Comparison of ENCODE assay signal across 22 cellular contexts in genomic region chr15:66950114-66950513, GRCh38.
DNase-seq lines count a peak whose midpoint lies in the region; ATAC-seq, FAIRE-seq and TF ChIP-seq lines count a peak whose summit lies in the region.
"Had no signal": no experiment of that assay in that cellular context is flagged by ENCODE, and none has a peak within 500 bp of the region (broad histone marks: within the 10 kb centered on the region; RNA-seq: fewer than 3 reads in every experiment).

No MANE protein-coding gene starts in this region.

- H3K9me3 Mint-ChIP-seq in endothelial cell (ENCODE audit: unreplicated experiment) = no peaks in the 10 kb centered on the region
- H3K9me3 Mint-ChIP-seq: CD4-positive, CD25-positive, alpha-beta regulatory T cell; CD8-positive, alpha-beta memory T cell had no signal

- no peak overlapping the region for H3K4me3 Mint-ChIP-seq in endothelial cell (ENCODE audit: unreplicated experiment)
- H3K4me3 Mint-ChIP-seq: CD14-positive monocyte; CD4-positive, alpha-beta memory T cell; CD4-positive, CD25-positive, alpha-beta regulatory T cell; CD8-positive, alpha-beta memory T cell had no signal

- CTCF ChIA-PET in A549 (lab: Yijun Ruan, JAX) = interaction anchor here (0.6 to 9.2 kb wide), 8 partner anchors 16 to 706 kb away, joined by 3 to 115 read pairs (median 4); partner anchors contain the start of gene SMAD3

- H3K27me3 ChIP-seq in BLaER1 treated with 17β-estradiol and CSF1 and Interleukin-3, amounts not matched to agents 10 nM and 100 nM = no peaks in the 10 kb centered on the region
- no peaks in the 10 kb centered on the region for H3K27me3 ChIP-seq in neuronal stem cell (ENCODE audit: control insufficient read depth in 3 of 3, insufficient read depth in 3 of 3, low read depth in 1 of 3, low read length in 3 of 3)
- H3K27me3 ChIP-seq in dorsolateral prefrontal cortex = peaks cover 0 to 3% (median 0%) of the 10 kb centered on the region in 45 donors
- H3K27me3 ChIP-seq: BE2C had no signal

- H2BK12ac ChIP-seq in neuronal stem cell (ENCODE audit: low read length) = no peak overlapping the region

- no peaks in the 10 kb centered on the region for H3K36me3 ChIP-seq in BLaER1 treated with 17β-estradiol and CSF1 and Interleukin-3, amounts not matched to agents 10 nM and 100 nM
- no peaks in the 10 kb centered on the region for H3K36me3 ChIP-seq in neuronal stem cell (replicated peaks in 1 of 2; ENCODE audit: control insufficient read depth in 2 of 2, insufficient read depth in 2 of 2, low read length in 2 of 2)
- H3K36me3 ChIP-seq: BE2C had no signal

- no peak for DNase-seq in A549 (ENCODE audit: low read depth in 1 of 2, low spot score in 1 of 2)
- DNase-seq in NCI-H69 (lab: John Stamatoyannopoulos, UW) = peak; percentile 17
- DNase-seq in neuronal stem cell (ENCODE audit: low spot score) = no peak
- no peak for DNase-seq in DMS 273 treated with DMSO at 0.1 percent for 48 hours (lab: John Stamatoyannopoulos, UW)
- no peak for DNase-seq in iPS-NIHi7 (ENCODE audit: extremely low spot score)
- no peak for DNase-seq in dorsolateral prefrontal cortex
- DNase-seq in endothelial cell (ENCODE audit: low spot score) = no peak
- DNase-seq: ACHN; BE2C; C1 segment of cervical spinal cord; CD4-positive, alpha-beta memory T cell; CD4-positive, CD25-positive, alpha-beta regulatory T cell; CD8-positive, alpha-beta memory T cell; COR-L47; DMS79 treated with DMSO at 0.1 percent for 48 hours; GF-D8 had no signal

- H2BK5ac ChIP-seq in neuronal stem cell (ENCODE audit: low read length) = no peak overlapping the region

- H3K4me1 Mint-ChIP-seq in endothelial cell (ENCODE audit: unreplicated experiment) = no peaks in the 10 kb centered on the region

- intact Hi-C loops in dorsolateral prefrontal cortex (cut with DNase I) = no loop called here

- no peak overlapping the region for H3K4me2 ChIP-seq in A549
- H3K4me2 ChIP-seq in BLaER1 treated with 17β-estradiol and CSF1 and Interleukin-3, amounts not matched to agents 10 nM and 100 nM = peak overlapping the region in 8 of 11 experiments; percentile 17 to 87 (median 41); a peak in 14 of 22 replicates
- H3K4me2 ChIP-seq in neuronal stem cell (ENCODE audit: insufficient read depth, low read length, poor library complexity, severe bottlenecking) = no peak overlapping the region

- H3K4me1 ChIP-seq in A549 (peaks cover 29% of the 10 kb centered on the region), neuronal stem cell (ENCODE audit: control insufficient read depth in 2 of 2, insufficient read depth in 1 of 2, low read depth in 1 of 2, low read length in 2 of 2) (no peaks in the 10 kb centered on the region)
- peaks cover 9 to 78% (median 41%) of the 10 kb centered on the region in 10 experiments; a peak in 19 of 20 replicates for H3K4me1 ChIP-seq in BLaER1 treated with 17β-estradiol and CSF1 and Interleukin-3, amounts not matched to agents 10 nM and 100 nM
- H3K4me1 ChIP-seq: BE2C had no signal

- H3K9me3 ChIP-seq in A549 (no peaks in the 10 kb centered on the region), neuronal stem cell (replicated peaks in 1 of 2; ENCODE audit: control insufficient read depth in 2 of 2, insufficient read depth in 1 of 2, low read depth in 1 of 2, low read length in 2 of 2) (no peaks in the 10 kb centered on the region)
- no peaks in the 10 kb centered on the region for H3K9me3 ChIP-seq in BLaER1 treated with 17β-estradiol and CSF1 and Interleukin-3, amounts not matched to agents 10 nM and 100 nM (replicated peaks in 1 of 11)
- H3K9me3 ChIP-seq: BE2C had no signal

- H3K14ac ChIP-seq in neuronal stem cell (ENCODE audit: low read length) = no peak overlapping the region

- no peak for TF ChIP-seq RAD21 in A549 (conservative IDR thresholded peaks at IDR 0.05 in 1 of 2, IDR thresholded peaks at IDR 0.05 in 1 of 2)

- no peak for FAIRE-seq in A549 (lab: Jason Lieb, UNC)
- FAIRE-seq: G401.6, GM12891, GM19239 had no signal

- ATAC-seq in A549 = no peak

- H4K20me1 ChIP-seq in BLaER1 treated with 17β-estradiol and CSF1 and Interleukin-3, amounts not matched to agents 10 nM and 100 nM = no peaks in the 10 kb centered on the region

- H3K4me3 ChIP-seq in A549 (no peak overlapping the region), neuronal stem cell (ENCODE audit: low read length in 2 of 2) (no peak overlapping the region), dorsolateral prefrontal cortex (no peak overlapping the region)
- no peak overlapping the region for H3K4me3 ChIP-seq in BLaER1 treated with 17β-estradiol and CSF1 and Interleukin-3, amounts not matched to agents 10 nM and 100 nM

- H2BK120ac ChIP-seq in neuronal stem cell (ENCODE audit: low read depth, low read length) = no peak overlapping the region

- no peak overlapping the region for H2AFZ ChIP-seq in neuronal stem cell (ENCODE audit: low read length)

- no peak for TF ChIP-seq POLR2A in A549 (IDR thresholded peaks at IDR 0.05; ENCODE audit: low read length)

- POLR2A ChIA-PET in A549 (lab: Yijun Ruan, JAX) = no interaction called here

- peak overlapping the region; percentile 2 to 42; a peak in 4 of 6 replicates for H3K27ac ChIP-seq in A549
- no peak overlapping the region; a peak in 1 of 22 replicates for H3K27ac ChIP-seq in BLaER1 treated with 17β-estradiol and CSF1 and Interleukin-3, amounts not matched to agents 10 nM and 100 nM
- H3K27ac ChIP-seq in neuronal stem cell (replicated peaks; ENCODE audit: low read length) = no peak overlapping the region
- H3K27ac ChIP-seq in dorsolateral prefrontal cortex = no peak overlapping the region
- H3K27ac ChIP-seq: 22Rv1 had no signal

- H3K4ac ChIP-seq in neuronal stem cell (ENCODE audit: low read length) = no peak overlapping the region

- H3K79me1 ChIP-seq in neuronal stem cell (ENCODE audit: low read depth, low read length) = peaks cover 2% of the 10 kb centered on the region

- no peak overlapping the region for H4K91ac ChIP-seq in neuronal stem cell (ENCODE audit: low read depth, low read length, poor library complexity)

- no peaks in the 10 kb centered on the region for H3K36me3 Mint-ChIP-seq in endothelial cell (ENCODE audit: low read depth, unreplicated experiment)
- H3K36me3 Mint-ChIP-seq: CD14-positive monocyte; CD4-positive, alpha-beta memory T cell; CD4-positive, CD25-positive, alpha-beta regulatory T cell; CD8-positive, alpha-beta memory T cell had no signal

- no peaks in the 10 kb centered on the region for H3K27me3 Mint-ChIP-seq in endothelial cell (ENCODE audit: unreplicated experiment)
- H3K27me3 Mint-ChIP-seq: CD4-positive, alpha-beta memory T cell had no signal

- no peak overlapping the region for H3K27ac Mint-ChIP-seq in endothelial cell (ENCODE audit: unreplicated experiment)
- H3K27ac Mint-ChIP-seq: CD4-positive, alpha-beta memory T cell had no signal

- no peak overlapping the region for H2AK5ac ChIP-seq in neuronal stem cell (ENCODE audit: low read depth, low read length)

- peak overlapping the region; percentile 16 for H3K23ac ChIP-seq in neuronal stem cell (ENCODE audit: low read depth, low read length, poor library complexity)

- H4K8ac ChIP-seq in neuronal stem cell (ENCODE audit: low read depth, low read length) = no peak overlapping the region

- TF ChIP-seq CTCF in A549 (IDR thresholded peaks at IDR 0.05) = no peak
- TF ChIP-seq CTCF in dorsolateral prefrontal cortex (IDR thresholded peaks at IDR 0.05 in 54 of 56, conservative IDR thresholded peaks at IDR 0.05 in 2 of 56; ENCODE audit: low read depth in 1 of 56, partially characterized antibody in 56 of 56) = no peak
- no peak for TF ChIP-seq CTCF in endothelial cell (IDR thresholded peaks at IDR 0.05; ENCODE audit: unreplicated experiment)

- H3K18ac ChIP-seq in neuronal stem cell (ENCODE audit: low read length) = no peak overlapping the region

- H2BK15ac ChIP-seq in neuronal stem cell (ENCODE audit: low read length) = no peak overlapping the region

- H3K9ac ChIP-seq in BLaER1 treated with 17β-estradiol and CSF1 and Interleukin-3, amounts not matched to agents 10 nM and 100 nM = no peak overlapping the region
- H3K9ac ChIP-seq in neuronal stem cell (ENCODE audit: low read depth, low read length, poor library complexity) = no peak overlapping the region

- TF ChIP-seq EP300 in A549 (IDR thresholded peaks at IDR 0.05) = no peak

TF ChIP-seq in A549, 52 proteins besides CTCF, POLR2A, EP300 and RAD21:
- TF ChIP-seq NPAS2 (CRISPR knock-in tag; IDR thresholded peaks at IDR 0.05; ENCODE audit: borderline replicate concordance) (no peak), FOSL2 (IDR thresholded peaks at IDR 0.05) (no peak), FOSL2 (CRISPR knock-in tag; IDR thresholded peaks at IDR 0.05) (no peak), HEYL (CRISPR knock-in tag; IDR thresholded peaks at IDR 0.05) (no peak), TP53 (CRISPR knock-in tag; IDR thresholded peaks at IDR 0.05) (no peak), FOXS1 (CRISPR knock-in tag; IDR thresholded peaks at IDR 0.05) (no peak), ZSCAN20 (CRISPR knock-in tag; IDR thresholded peaks at IDR 0.05) (no peak), JUN (IDR thresholded peaks at IDR 0.05) (no peak), ZC3H11A (IDR thresholded peaks at IDR 0.05) (no peak), BHLHE40 (IDR thresholded peaks at IDR 0.05; ENCODE audit: low read depth, low read length) (no peak), HDAC2 (IDR thresholded peaks at IDR 0.05) (no peak), JUNB (IDR thresholded peaks at IDR 0.05) (no peak), ZFP36 (IDR thresholded peaks at IDR 0.05; ENCODE audit: borderline replicate concordance, partially characterized antibody) (no peak), RCOR1 (IDR thresholded peaks at IDR 0.05; ENCODE audit: low read depth, low read length) (no peak)
TF ChIP-seq in A549: peak in this region for 0.

Comparison
In these comparisons a context has a peak if more than half of its experiments do, and no peak if none do; other contexts are left out.
1. H3K27ac ChIP-seq: peak in A549 (2 of 2); none in BLaER1 treated with 17β-estradiol and CSF1 and Interleukin-3, amounts not matched to agents 10 nM and 100 nM (0 of 11), neuronal stem cell (single experiment) and dorsolateral prefrontal cortex (0 of 59).
2. H3K4me2 ChIP-seq: peak in BLaER1 treated with 17β-estradiol and CSF1 and Interleukin-3, amounts not matched to agents 10 nM and 100 nM (8 of 11); none in A549 (single experiment) and neuronal stem cell (single experiment).